1 cellular context compared by ENCODE assay signal in the genomic region with DNA sequence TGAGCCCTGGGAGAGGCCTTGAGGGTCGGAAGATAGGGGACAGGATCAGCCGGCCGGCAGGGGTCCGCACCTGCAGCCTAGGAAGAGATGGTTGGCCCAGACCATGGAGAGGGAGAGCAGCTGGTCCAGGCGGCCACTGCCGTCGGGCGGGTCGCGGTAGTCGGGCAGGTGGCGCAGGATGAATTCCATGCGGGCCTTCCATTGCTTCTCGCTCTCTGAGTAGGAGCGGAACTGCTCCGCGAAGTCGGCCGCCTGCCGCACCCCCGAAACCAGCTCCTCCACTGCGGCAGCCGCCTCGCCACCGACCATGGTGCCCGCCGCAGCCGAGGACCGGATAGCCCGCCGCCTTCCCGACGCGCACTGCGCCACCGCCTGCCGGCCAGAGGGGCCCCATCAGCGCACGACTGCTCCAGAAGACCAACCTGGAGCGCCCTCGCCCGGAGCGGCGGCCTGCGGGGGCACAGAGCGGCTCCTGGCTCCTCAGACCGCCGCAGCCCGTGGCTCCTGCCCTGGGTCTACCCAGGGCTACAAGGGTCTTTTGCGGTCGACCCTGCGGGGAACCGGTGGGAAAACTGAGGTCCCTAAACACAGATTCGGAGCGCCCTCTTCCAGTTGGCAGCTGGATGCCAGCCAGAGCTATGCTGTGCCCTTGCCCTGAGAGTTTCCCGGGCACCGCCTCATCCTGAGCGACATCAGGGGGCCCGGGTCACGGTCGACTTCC.
A peak's percentile ranks its signal among the peaks of the same experiment; 100 is the strongest.
TF ChIP-seq lines count a peak whose summit lies in the region.

A gene with protein sequence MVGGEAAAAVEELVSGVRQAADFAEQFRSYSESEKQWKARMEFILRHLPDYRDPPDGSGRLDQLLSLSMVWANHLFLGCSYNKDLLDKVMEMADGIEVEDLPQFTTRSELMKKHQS (minus strand): TSS at position 336 of the 721 bp plus-strand sequence. CDS start 27 bp downstream, at position 309.

TF ChIP-seq in K562, 482 proteins besides CTCF, POLR2A, EP300 and RAD21 (continued from another document and continues in another):
- TF ChIP-seq, protein P1, sequence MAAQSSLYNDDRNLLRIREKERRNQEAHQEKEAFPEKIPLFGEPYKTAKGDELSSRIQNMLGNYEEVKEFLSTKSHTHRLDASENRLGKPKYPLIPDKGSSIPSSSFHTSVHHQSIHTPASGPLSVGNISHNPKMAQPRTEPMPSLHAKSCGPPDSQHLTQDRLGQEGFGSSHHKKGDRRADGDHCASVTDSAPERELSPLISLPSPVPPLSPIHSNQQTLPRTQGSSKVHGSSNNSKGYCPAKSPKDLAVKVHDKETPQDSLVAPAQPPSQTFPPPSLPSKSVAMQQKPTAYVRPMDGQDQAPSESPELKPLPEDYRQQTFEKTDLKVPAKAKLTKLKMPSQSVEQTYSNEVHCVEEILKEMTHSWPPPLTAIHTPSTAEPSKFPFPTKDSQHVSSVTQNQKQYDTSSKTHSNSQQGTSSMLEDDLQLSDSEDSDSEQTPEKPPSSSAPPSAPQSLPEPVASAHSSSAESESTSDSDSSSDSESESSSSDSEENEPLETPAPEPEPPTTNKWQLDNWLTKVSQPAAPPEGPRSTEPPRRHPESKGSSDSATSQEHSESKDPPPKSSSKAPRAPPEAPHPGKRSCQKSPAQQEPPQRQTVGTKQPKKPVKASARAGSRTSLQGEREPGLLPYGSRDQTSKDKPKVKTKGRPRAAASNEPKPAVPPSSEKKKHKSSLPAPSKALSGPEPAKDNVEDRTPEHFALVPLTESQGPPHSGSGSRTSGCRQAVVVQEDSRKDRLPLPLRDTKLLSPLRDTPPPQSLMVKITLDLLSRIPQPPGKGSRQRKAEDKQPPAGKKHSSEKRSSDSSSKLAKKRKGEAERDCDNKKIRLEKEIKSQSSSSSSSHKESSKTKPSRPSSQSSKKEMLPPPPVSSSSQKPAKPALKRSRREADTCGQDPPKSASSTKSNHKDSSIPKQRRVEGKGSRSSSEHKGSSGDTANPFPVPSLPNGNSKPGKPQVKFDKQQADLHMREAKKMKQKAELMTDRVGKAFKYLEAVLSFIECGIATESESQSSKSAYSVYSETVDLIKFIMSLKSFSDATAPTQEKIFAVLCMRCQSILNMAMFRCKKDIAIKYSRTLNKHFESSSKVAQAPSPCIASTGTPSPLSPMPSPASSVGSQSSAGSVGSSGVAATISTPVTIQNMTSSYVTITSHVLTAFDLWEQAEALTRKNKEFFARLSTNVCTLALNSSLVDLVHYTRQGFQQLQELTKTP (IDR thresholded peaks at IDR 0.05; ENCODE audit: low read depth in 1 of 2, partially characterized antibody in 2 of 2): no peak
- TF ChIP-seq, protein P2, sequence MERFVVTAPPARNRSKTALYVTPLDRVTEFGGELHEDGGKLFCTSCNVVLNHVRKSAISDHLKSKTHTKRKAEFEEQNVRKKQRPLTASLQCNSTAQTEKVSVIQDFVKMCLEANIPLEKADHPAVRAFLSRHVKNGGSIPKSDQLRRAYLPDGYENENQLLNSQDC (CRISPR knock-in tag; IDR thresholded peaks at IDR 0.05): no peak
- TF ChIP-seq KLF1 (tag; IDR thresholded peaks at IDR 0.05): peak; percentile 33; the same call in 1 of the 2 replicates
- TF ChIP-seq, protein P3, sequence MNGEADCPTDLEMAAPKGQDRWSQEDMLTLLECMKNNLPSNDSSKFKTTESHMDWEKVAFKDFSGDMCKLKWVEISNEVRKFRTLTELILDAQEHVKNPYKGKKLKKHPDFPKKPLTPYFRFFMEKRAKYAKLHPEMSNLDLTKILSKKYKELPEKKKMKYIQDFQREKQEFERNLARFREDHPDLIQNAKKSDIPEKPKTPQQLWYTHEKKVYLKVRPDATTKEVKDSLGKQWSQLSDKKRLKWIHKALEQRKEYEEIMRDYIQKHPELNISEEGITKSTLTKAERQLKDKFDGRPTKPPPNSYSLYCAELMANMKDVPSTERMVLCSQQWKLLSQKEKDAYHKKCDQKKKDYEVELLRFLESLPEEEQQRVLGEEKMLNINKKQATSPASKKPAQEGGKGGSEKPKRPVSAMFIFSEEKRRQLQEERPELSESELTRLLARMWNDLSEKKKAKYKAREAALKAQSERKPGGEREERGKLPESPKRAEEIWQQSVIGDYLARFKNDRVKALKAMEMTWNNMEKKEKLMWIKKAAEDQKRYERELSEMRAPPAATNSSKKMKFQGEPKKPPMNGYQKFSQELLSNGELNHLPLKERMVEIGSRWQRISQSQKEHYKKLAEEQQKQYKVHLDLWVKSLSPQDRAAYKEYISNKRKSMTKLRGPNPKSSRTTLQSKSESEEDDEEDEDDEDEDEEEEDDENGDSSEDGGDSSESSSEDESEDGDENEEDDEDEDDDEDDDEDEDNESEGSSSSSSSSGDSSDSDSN (IDR thresholded peaks at IDR 0.05; ENCODE audit: borderline replicate concordance in 1 of 2, low read depth in 2 of 2, low read length in 2 of 2): peak in 1 of 2 experiments; percentile 63; a peak in 2 of 4 replicates
- peak; percentile 98 for TF ChIP-seq RB1 (IDR thresholded peaks at IDR 0.05; ENCODE audit: low read depth)
- TF ChIP-seq ZNF224 (CRISPR knock-in tag; IDR thresholded peaks at IDR 0.05): peak; percentile 17; the same call in 1 of the 2 replicates
- no peak for TF ChIP-seq ZFPM2 (CRISPR knock-in tag; IDR thresholded peaks at IDR 0.05)
- peak; percentile 71 for TF ChIP-seq NR2C2 (CRISPR knock-in tag; IDR thresholded peaks at IDR 0.05)
- peak; percentile 69 for TF ChIP-seq NR2C2 (tag; IDR thresholded peaks at IDR 0.05)
- peak in 1 of 2 experiments; percentile 36; a peak in 1 of 4 replicates for TF ChIP-seq TBL1XR1 (IDR thresholded peaks at IDR 0.05; ENCODE audit: low read length in 2 of 2)
- no peak for TF ChIP-seq SMARCA5 (IDR thresholded peaks at IDR 0.05)
- peak; percentile 94 for TF ChIP-seq SUPT5H (IDR thresholded peaks at IDR 0.05)
- TF ChIP-seq, protein P4, sequence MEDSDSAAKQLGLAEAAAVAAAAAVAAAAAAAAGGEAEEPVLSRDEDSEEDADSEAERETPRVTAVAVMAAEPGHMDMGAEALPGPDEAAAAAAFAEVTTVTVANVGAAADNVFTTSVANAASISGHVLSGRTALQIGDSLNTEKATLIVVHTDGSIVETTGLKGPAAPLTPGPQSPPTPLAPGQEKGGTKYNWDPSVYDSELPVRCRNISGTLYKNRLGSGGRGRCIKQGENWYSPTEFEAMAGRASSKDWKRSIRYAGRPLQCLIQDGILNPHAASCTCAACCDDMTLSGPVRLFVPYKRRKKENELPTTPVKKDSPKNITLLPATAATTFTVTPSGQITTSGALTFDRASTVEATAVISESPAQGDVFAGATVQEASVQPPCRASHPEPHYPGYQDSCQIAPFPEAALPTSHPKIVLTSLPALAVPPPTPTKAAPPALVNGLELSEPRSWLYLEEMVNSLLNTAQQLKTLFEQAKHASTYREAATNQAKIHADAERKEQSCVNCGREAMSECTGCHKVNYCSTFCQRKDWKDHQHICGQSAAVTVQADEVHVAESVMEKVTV (CRISPR knock-in tag; IDR thresholded peaks at IDR 0.05): peak; percentile 37; the same call in 1 of the 2 replicates
- no peak for TF ChIP-seq SIX5 (IDR thresholded peaks at IDR 0.05; ENCODE audit: borderline replicate concordance in 1 of 2, insufficient read depth in 1 of 2, low read depth in 1 of 2, low read length in 2 of 2)
- no peak for TF ChIP-seq RFX7 (CRISPR knock-in tag; IDR thresholded peaks at IDR 0.05)
- TF ChIP-seq ZNF766 (CRISPR knock-in tag; conservative IDR thresholded peaks at IDR 0.05): 0 out of 2 replicates have a peak, but pooled peaks have one; percentile 58
- TF ChIP-seq POLR2G (IDR thresholded peaks at IDR 0.05; ENCODE audit: low read depth, low read length): peak; percentile 97
- TF ChIP-seq, protein P5, sequence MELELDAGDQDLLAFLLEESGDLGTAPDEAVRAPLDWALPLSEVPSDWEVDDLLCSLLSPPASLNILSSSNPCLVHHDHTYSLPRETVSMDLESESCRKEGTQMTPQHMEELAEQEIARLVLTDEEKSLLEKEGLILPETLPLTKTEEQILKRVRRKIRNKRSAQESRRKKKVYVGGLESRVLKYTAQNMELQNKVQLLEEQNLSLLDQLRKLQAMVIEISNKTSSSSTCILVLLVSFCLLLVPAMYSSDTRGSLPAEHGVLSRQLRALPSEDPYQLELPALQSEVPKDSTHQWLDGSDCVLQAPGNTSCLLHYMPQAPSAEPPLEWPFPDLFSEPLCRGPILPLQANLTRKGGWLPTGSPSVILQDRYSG (tag; conservative IDR thresholded peaks at IDR 0.05; ENCODE audit: low read depth): no peak
- TF ChIP-seq ZNF780A (CRISPR knock-in tag; IDR thresholded peaks at IDR 0.05): no peak
- peak; percentile 71 for TF ChIP-seq ATF7 (IDR thresholded peaks at IDR 0.05)
- peak; percentile 78; the same call in 1 of the 2 replicates for TF ChIP-seq E2F5 (CRISPR knock-in tag; IDR thresholded peaks at IDR 0.05)
- TF ChIP-seq SIN3A (IDR thresholded peaks at IDR 0.05; ENCODE audit: borderline replicate concordance in 2 of 2, control insufficient read depth in 1 of 2, low read depth in 2 of 2, low read length in 2 of 2): peak in 1 of 2 experiments; percentile 52; a peak in 2 of 4 replicates
- TF ChIP-seq, protein P6, sequence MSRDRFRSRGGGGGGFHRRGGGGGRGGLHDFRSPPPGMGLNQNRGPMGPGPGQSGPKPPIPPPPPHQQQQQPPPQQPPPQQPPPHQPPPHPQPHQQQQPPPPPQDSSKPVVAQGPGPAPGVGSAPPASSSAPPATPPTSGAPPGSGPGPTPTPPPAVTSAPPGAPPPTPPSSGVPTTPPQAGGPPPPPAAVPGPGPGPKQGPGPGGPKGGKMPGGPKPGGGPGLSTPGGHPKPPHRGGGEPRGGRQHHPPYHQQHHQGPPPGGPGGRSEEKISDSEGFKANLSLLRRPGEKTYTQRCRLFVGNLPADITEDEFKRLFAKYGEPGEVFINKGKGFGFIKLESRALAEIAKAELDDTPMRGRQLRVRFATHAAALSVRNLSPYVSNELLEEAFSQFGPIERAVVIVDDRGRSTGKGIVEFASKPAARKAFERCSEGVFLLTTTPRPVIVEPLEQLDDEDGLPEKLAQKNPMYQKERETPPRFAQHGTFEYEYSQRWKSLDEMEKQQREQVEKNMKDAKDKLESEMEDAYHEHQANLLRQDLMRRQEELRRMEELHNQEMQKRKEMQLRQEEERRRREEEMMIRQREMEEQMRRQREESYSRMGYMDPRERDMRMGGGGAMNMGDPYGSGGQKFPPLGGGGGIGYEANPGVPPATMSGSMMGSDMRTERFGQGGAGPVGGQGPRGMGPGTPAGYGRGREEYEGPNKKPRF (IDR thresholded peaks at IDR 0.05; ENCODE audit: low read depth, low read length): no peak
- no peak for TF ChIP-seq HMG20B (CRISPR knock-in tag; IDR thresholded peaks at IDR 0.05)
- TF ChIP-seq ARID1B (IDR thresholded peaks at IDR 0.05): no peak; the same call in 1 of the 2 replicates
- TF ChIP-seq NCOR1 (IDR thresholded peaks at IDR 0.05): peak; percentile 31; the same call in 1 of the 2 replicates
- TF ChIP-seq SMC3 (conservative IDR thresholded peaks at IDR 0.05; ENCODE audit: insufficient read depth, low read depth, low read length): peak; percentile 60
- no peak for TF ChIP-seq NR2F6 (CRISPR knock-in tag; IDR thresholded peaks at IDR 0.05)
- TF ChIP-seq CREM (IDR thresholded peaks at IDR 0.05; ENCODE audit: low read depth): peak; percentile 88
- no peak for TF ChIP-seq ZNF77 (CRISPR knock-in tag; IDR thresholded peaks at IDR 0.05)
- no peak for TF ChIP-seq MAFG (tag; conservative IDR thresholded peaks at IDR 0.05)
- TF ChIP-seq ZNF644 (tag; IDR thresholded peaks at IDR 0.05; ENCODE audit: low read depth): 0 out of 2 replicates have a peak, but pooled peaks have one; percentile 30
- TF ChIP-seq TCFL5 (CRISPR knock-in tag; conservative IDR thresholded peaks at IDR 0.05): no peak
- TF ChIP-seq TARDBP (IDR thresholded peaks at IDR 0.05): peak; percentile 59; the same call in 1 of the 2 replicates
- no peak for TF ChIP-seq ZNF311 (CRISPR knock-in tag; IDR thresholded peaks at IDR 0.05)
- peak; percentile 77; the same call in 1 of the 2 replicates for TF ChIP-seq TCF7 (IDR thresholded peaks at IDR 0.05; ENCODE audit: borderline replicate concordance)
- TF ChIP-seq ZNF398 (CRISPR knock-in tag; IDR thresholded peaks at IDR 0.05): no peak
- peak; percentile 89 for TF ChIP-seq L3MBTL2 (IDR thresholded peaks at IDR 0.05)
- TF ChIP-seq, protein P7, sequence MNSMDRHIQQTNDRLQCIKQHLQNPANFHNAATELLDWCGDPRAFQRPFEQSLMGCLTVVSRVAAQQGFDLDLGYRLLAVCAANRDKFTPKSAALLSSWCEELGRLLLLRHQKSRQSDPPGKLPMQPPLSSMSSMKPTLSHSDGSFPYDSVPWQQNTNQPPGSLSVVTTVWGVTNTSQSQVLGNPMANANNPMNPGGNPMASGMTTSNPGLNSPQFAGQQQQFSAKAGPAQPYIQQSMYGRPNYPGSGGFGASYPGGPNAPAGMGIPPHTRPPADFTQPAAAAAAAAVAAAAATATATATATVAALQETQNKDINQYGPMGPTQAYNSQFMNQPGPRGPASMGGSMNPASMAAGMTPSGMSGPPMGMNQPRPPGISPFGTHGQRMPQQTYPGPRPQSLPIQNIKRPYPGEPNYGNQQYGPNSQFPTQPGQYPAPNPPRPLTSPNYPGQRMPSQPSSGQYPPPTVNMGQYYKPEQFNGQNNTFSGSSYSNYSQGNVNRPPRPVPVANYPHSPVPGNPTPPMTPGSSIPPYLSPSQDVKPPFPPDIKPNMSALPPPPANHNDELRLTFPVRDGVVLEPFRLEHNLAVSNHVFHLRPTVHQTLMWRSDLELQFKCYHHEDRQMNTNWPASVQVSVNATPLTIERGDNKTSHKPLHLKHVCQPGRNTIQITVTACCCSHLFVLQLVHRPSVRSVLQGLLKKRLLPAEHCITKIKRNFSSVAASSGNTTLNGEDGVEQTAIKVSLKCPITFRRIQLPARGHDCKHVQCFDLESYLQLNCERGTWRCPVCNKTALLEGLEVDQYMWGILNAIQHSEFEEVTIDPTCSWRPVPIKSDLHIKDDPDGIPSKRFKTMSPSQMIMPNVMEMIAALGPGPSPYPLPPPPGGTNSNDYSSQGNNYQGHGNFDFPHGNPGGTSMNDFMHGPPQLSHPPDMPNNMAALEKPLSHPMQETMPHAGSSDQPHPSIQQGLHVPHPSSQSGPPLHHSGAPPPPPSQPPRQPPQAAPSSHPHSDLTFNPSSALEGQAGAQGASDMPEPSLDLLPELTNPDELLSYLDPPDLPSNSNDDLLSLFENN (IDR thresholded peaks at IDR 0.05; ENCODE audit: low read depth in 2 of 2, low read length in 2 of 2): peak; percentile 11 to 45; a peak in 1 of 4 replicates
- peak; percentile 86 for TF ChIP-seq TBP (optimal IDR thresholded peaks at IDR 0.05; ENCODE audit: low read depth, low read length)
